In genomic region chr6:24494726-24495515, GRCh38 we compare ENCODE assay signal across 8 cellular contexts. TPM values are rescaled to one million over a fixed set of nuclear protein-coding genes. Genes with fewer than 3 reads are reported as not detected.
A peak's percentile ranks its signal among the peaks of the same experiment; 100 is the strongest.
DNase-seq lines count a peak whose midpoint lies in the region; ATAC-seq and TF ChIP-seq lines count a peak whose summit lies in the region.

ALDH5A1 (plus strand) TSS chr6:24494969; CDS start chr6:24494997, 28 bp downstream.

- no peak for TF ChIP-seq EP300 in esophagus muscularis mucosa (IDR thresholded peaks at IDR 0.05)

- WGBS in esophagus muscularis mucosa, result under 1% methylated on average over 24 of the region's 94 CpGs

- H3K9me3 ChIP-seq in CD8-positive, alpha-beta memory T cell (ENCODE audit: low read length), result no peaks in the 10 kb centered on the region
- H3K9me3 ChIP-seq in OCI-LY1 (ENCODE audit: low read length), result no peaks in the 10 kb centered on the region
- H3K9me3 ChIP-seq in esophagus muscularis mucosa, result peaks cover 0 to 3% (median 0%) of the 10 kb centered on the region in 4 donors
- H3K9me3 ChIP-seq in naive thymus-derived CD4-positive, alpha-beta T cell (ENCODE audit: control insufficient read depth in 2 of 3, low read length in 3 of 3), result no peaks in the 10 kb centered on the region

- H3K36me3 Mint-ChIP-seq in CD8-positive, alpha-beta memory T cell, result peaks cover 8 to 14% (median 9%) of the 10 kb centered on the region in 3 donors
- peaks cover 0 to 18% (median 17%) of the 10 kb centered on the region in 5 donors for H3K36me3 Mint-ChIP-seq in naive thymus-derived CD4-positive, alpha-beta T cell
- peaks cover 26% of the 10 kb centered on the region for H3K36me3 Mint-ChIP-seq in stimulated activated memory B cell treated with anti-CD40 and anti-IgM and Interleukin-4, amounts not matched to agents 10 μg/mL and 1 μg/mL and 100 μg/mL, for 72 hours

- peak within 1 kb of the TSS; percentile 36 for H2AFZ ChIP-seq in OCI-LY1 (ENCODE audit: low read length)

- H3K27ac Mint-ChIP-seq in CD8-positive, alpha-beta memory T cell, result peak within 1 kb of the TSS; percentile 27 to 94 (median 80)
- H3K27ac Mint-ChIP-seq in naive thymus-derived CD4-positive, alpha-beta T cell, result peak within 1 kb of the TSS; percentile 30 to 88 (median 74)
- H3K27ac Mint-ChIP-seq in stimulated activated memory B cell treated with anti-CD40 and anti-IgM and Interleukin-4, amounts not matched to agents 10 μg/mL and 1 μg/mL and 100 μg/mL, for 72 hours, result peak within 1 kb of the TSS; percentile 83

- H3K4me2 ChIP-seq in OCI-LY1 (ENCODE audit: low read length), result peak within 1 kb of the TSS; percentile 92

- TF ChIP-seq CTCF in OCI-LY1 (IDR thresholded peaks at IDR 0.05; ENCODE audit: low read length) (peak; percentile 25; the same call in 1 of the 2 replicates), esophagus muscularis mucosa (IDR thresholded peaks at IDR 0.05) (peak in 2 of 3 experiments; percentile 20)

- H3K27me3 ChIP-seq in CD8-positive, alpha-beta memory T cell (ENCODE audit: insufficient read depth, low read length, poor library complexity, severe bottlenecking), result no peaks in the 10 kb centered on the region
- H3K27me3 ChIP-seq in OCI-LY1 (ENCODE audit: insufficient read depth, low read length) (no peaks in the 10 kb centered on the region), esophagus muscularis mucosa (no peaks in the 10 kb centered on the region)
- no peaks in the 10 kb centered on the region for H3K27me3 ChIP-seq in naive thymus-derived CD4-positive, alpha-beta T cell (ENCODE audit: control insufficient read depth in 2 of 2, insufficient read depth in 2 of 2, low read length in 2 of 2)

- no peaks in the 10 kb centered on the region for H3K9me2 ChIP-seq in OCI-LY1 (ENCODE audit: low read depth, low read length)

- TF ChIP-seq POLR2A in esophagus muscularis mucosa (IDR thresholded peaks at IDR 0.05; ENCODE audit: low read depth), result no peak

- peaks cover 0 to 7% (median 0%) of the 10 kb centered on the region in 5 donors for H3K9me3 Mint-ChIP-seq in CD8-positive, alpha-beta memory T cell
- H3K9me3 Mint-ChIP-seq in naive thymus-derived CD4-positive, alpha-beta T cell, result peaks cover 0 to 9% (median 0%) of the 10 kb centered on the region in 11 donors
- no peaks in the 10 kb centered on the region for H3K9me3 Mint-ChIP-seq in stimulated activated memory B cell treated with anti-CD40 and anti-IgM and Interleukin-4, amounts not matched to agents 10 μg/mL and 1 μg/mL and 100 μg/mL, for 72 hours

- H3K9ac ChIP-seq in OCI-LY1 (ENCODE audit: low read length), result peak within 1 kb of the TSS; percentile 74

- ATAC-seq in GM19351 (IDR thresholded peaks at IDR 0.05; ENCODE audit: unreplicated experiment) (peak; percentile 65), HG03520 (IDR thresholded peaks at IDR 0.05; ENCODE audit: unreplicated experiment) (peak; percentile 61)
- peak; percentile 89 for ATAC-seq in naive thymus-derived CD4-positive, alpha-beta T cell
- peak; percentile 86 for ATAC-seq in stimulated activated memory B cell treated with anti-CD40 and anti-IgM and Interleukin-4, amounts not matched to agents 10 μg/mL and 1 μg/mL and 100 μg/mL, for 72 hours

- DNase-seq in CD8-positive, alpha-beta memory T cell, result peak; percentile 49 to 85 (median 76)
- peak; percentile 78 for DNase-seq in activated T-cell treated with anti-CD3 and anti-CD28 coated beads for 48 hours (ENCODE audit: low read depth)
- no peak for DNase-seq in esophagus muscularis mucosa (ENCODE audit: extremely low spot score)
- peak; percentile 63 to 86 (median 84) for DNase-seq in naive thymus-derived CD4-positive, alpha-beta T cell

- H3K4me3 Mint-ChIP-seq in CD8-positive, alpha-beta memory T cell, result peak within 1 kb of the TSS; percentile 86 to 95 (median 88)
- peak within 1 kb of the TSS; percentile 84 to 91 (median 88) for H3K4me3 Mint-ChIP-seq in naive thymus-derived CD4-positive, alpha-beta T cell
- peak within 1 kb of the TSS; percentile 82 for H3K4me3 Mint-ChIP-seq in stimulated activated memory B cell treated with anti-CD40 and anti-IgM and Interleukin-4, amounts not matched to agents 10 μg/mL and 1 μg/mL and 100 μg/mL, for 72 hours

- peak within 1 kb of the TSS; percentile 7 for H3K27ac ChIP-seq in CD8-positive, alpha-beta memory T cell (ENCODE audit: low read depth, low read length)
- H3K27ac ChIP-seq in OCI-LY1 (ENCODE audit: low read depth, low read length, poor library complexity, severe bottlenecking), result peak within 1 kb of the TSS; percentile 91
- peak within 1 kb of the TSS; percentile 78 to 86 (median 83) for H3K27ac ChIP-seq in esophagus muscularis mucosa (replicated peaks in 1 of 4)
- H3K27ac ChIP-seq in naive thymus-derived CD4-positive, alpha-beta T cell (ENCODE audit: low read depth, low read length), result peak within 1 kb of the TSS; percentile 63

- H3K4me1 ChIP-seq in CD8-positive, alpha-beta memory T cell (ENCODE audit: insufficient read depth, low read length), result peaks cover 19% of the 10 kb centered on the region
- H3K4me1 ChIP-seq in OCI-LY1 (ENCODE audit: insufficient read depth, low read length, severe bottlenecking), result peaks cover 60% of the 10 kb centered on the region
- H3K4me1 ChIP-seq in esophagus muscularis mucosa, result peaks cover 3 to 27% (median 21%) of the 10 kb centered on the region in 4 donors
- H3K4me1 ChIP-seq in naive thymus-derived CD4-positive, alpha-beta T cell (ENCODE audit: control insufficient read depth in 2 of 2, insufficient read depth in 2 of 2, low read length in 2 of 2), result peaks cover 12 to 15% of the 10 kb centered on the region in 2 donors

- intact Hi-C loops in esophagus muscularis mucosa (cut with DNase I), result no loop called here
- intact Hi-C loops in naive thymus-derived CD4-positive, alpha-beta T cell (cut with micrococcal nuclease), result loop anchor here in 1 of 2 donors (1.0 to 10.0 kb wide), 9 partner anchors 26 to 520 kb away; partner anchors contain the start of genes KIAA0319 and TDP2

- H3K36me3 ChIP-seq in CD8-positive, alpha-beta memory T cell (ENCODE audit: insufficient read depth, low read length), result no peaks in the 10 kb centered on the region
- H3K36me3 ChIP-seq in OCI-LY1 (ENCODE audit: insufficient read depth, low read length) (peaks cover 22% of the 10 kb centered on the region), esophagus muscularis mucosa (peaks cover 0 to 4% (median 0%) of the 10 kb centered on the region in 4 donors)
- peaks cover 0 to 6% (median 0%) of the 10 kb centered on the region in 3 experiments for H3K36me3 ChIP-seq in naive thymus-derived CD4-positive, alpha-beta T cell (ENCODE audit: control insufficient read depth in 2 of 3, insufficient read depth in 3 of 3, low read length in 3 of 3)

- H3K27me3 Mint-ChIP-seq in CD8-positive, alpha-beta memory T cell, result peaks cover 0 to 2% of the 10 kb centered on the region in 2 donors
- peaks cover 0 to 2% (median 0%) of the 10 kb centered on the region in 5 donors for H3K27me3 Mint-ChIP-seq in naive thymus-derived CD4-positive, alpha-beta T cell
- H3K27me3 Mint-ChIP-seq in stimulated activated memory B cell treated with anti-CD40 and anti-IgM and Interleukin-4, amounts not matched to agents 10 μg/mL and 1 μg/mL and 100 μg/mL, for 72 hours, result no peaks in the 10 kb centered on the region

- H3K4me3 ChIP-seq in CD8-positive, alpha-beta memory T cell (ENCODE audit: low read length), result peak within 1 kb of the TSS; percentile 70
- H3K4me3 ChIP-seq in OCI-LY1 (ENCODE audit: low read depth, low read length, poor library complexity, severe bottlenecking), result peak within 1 kb of the TSS; percentile 69
- peak within 1 kb of the TSS; percentile 61 to 82 (median 71) for H3K4me3 ChIP-seq in esophagus muscularis mucosa
- H3K4me3 ChIP-seq in naive thymus-derived CD4-positive, alpha-beta T cell (ENCODE audit: low read length), result peak within 1 kb of the TSS; percentile 74

- H4K20me1 ChIP-seq in OCI-LY1 (ENCODE audit: insufficient read depth, low read length), result no peaks in the 10 kb centered on the region

- POLR2A ChIA-PET in CD8-positive, alpha-beta memory T cell (lab: Charles Lee), result interaction anchor here (0.8 to 1.4 kb wide), 2 partner anchors 26 to 227 kb away, joined by 3 read pairs; no protein-coding TSS in a partner anchor
- POLR2A ChIA-PET in naive thymus-derived CD4-positive, alpha-beta T cell (lab: Charles Lee), result interaction anchor here (1.2 to 1.6 kb wide), 7 partner anchors 15 to 229 kb away, joined by 3 to 6 read pairs (median 4); partner anchors contain the start of genes ACOT13, KIAA0319 and TDP2

- H3K79me2 ChIP-seq in OCI-LY1 (ENCODE audit: insufficient read depth, low read length), result peaks cover 3% of the 10 kb centered on the region; the same call in 1 of the 2 replicates

- CTCF ChIA-PET in CD8-positive, alpha-beta memory T cell (lab: Charles Lee), result interaction anchor here (0.8 to 1.9 kb wide), 14 partner anchors 10 to 355 kb away, joined by 3 to 7 read pairs (median 3); no protein-coding TSS in a partner anchor
- CTCF ChIA-PET in naive thymus-derived CD4-positive, alpha-beta T cell (lab: Charles Lee), result interaction anchor here (0.6 to 2.7 kb wide), 7 partner anchors 26 to 574 kb away, joined by 3 to 14 read pairs (median 3); no protein-coding TSS in a partner anchor

- peaks cover 27 to 31% (median 29%) of the 10 kb centered on the region in 3 donors for H3K4me1 Mint-ChIP-seq in CD8-positive, alpha-beta memory T cell
- peaks cover 13 to 48% (median 31%) of the 10 kb centered on the region in 7 donors for H3K4me1 Mint-ChIP-seq in naive thymus-derived CD4-positive, alpha-beta T cell
- peaks cover 40% of the 10 kb centered on the region for H3K4me1 Mint-ChIP-seq in stimulated activated memory B cell treated with anti-CD40 and anti-IgM and Interleukin-4, amounts not matched to agents 10 μg/mL and 1 μg/mL and 100 μg/mL, for 72 hours

- no peaks in the 10 kb centered on the region for H3F3A ChIP-seq in OCI-LY1 (ENCODE audit: insufficient read depth, low read length)

RNA-seq across cellular contexts. Expression of gene ALDH5A1, which starts in this region (rescaled TPM):
- total RNA-seq in CD8-positive, alpha-beta memory T cell, result 10 to 100 TPM; 13.2 to 15.4 TPM
- 11.8 TPM for polyA plus RNA-seq in CD8-positive, alpha-beta memory T cell
- 1 to 10 TPM; 2.5 to 3.5 (median 3.3) TPM for total RNA-seq in esophagus muscularis mucosa
- total RNA-seq in naive thymus-derived CD4-positive, alpha-beta T cell, result 10 to 100 TPM in 2 of 5 experiments, 1 to 10 TPM in 3; 5.7 to 20.6 (median 8.9) TPM
- 10 to 100 TPM; 12.3 to 18.5 TPM for polyA plus RNA-seq in naive thymus-derived CD4-positive, alpha-beta T cell

Comparison
In these comparisons a context has a peak if more than half of its experiments do, and no peak if none do; other contexts are left out.
1. H3K27ac ChIP-seq: peak in every context shown above with its lines; median percentile 91 in OCI-LY1; 83 in esophagus muscularis mucosa; 63 in naive thymus-derived CD4-positive, alpha-beta T cell; 7 in CD8-positive, alpha-beta memory T cell.